Comparison of ENCODE assay signal across 23 cellular contexts in genomic region chr12:105570944-105571343, GRCh38.
"Had no signal": no experiment of that assay in that cellular context is flagged by ENCODE, and none has a peak within 500 bp of the region (broad histone marks: within the 10 kb centered on the region; RNA-seq: fewer than 3 reads in every experiment).

No MANE protein-coding gene starts in this region.

- DNase-seq: activated B cell treated with CpG ODN at 0.5 μM for 24 hours; activated CD4-positive, alpha-beta T cell treated with anti-CD3 and anti-CD28 coated beads, Interleukin-2, amount 50 U/mL, for 1 hour; activated CD8-positive, alpha-beta T cell treated with anti-CD3 and anti-CD28 coated beads for 36 hours; activated T-cell treated with anti-CD3 and anti-CD28 coated beads, Interleukin-2, amount 50 U/mL, for 4 hours; central memory CD4-positive, alpha-beta T cell; esophagus squamous epithelium; kidney glomerular epithelial cell; lower lobe of right lung; mesenchymal stem cell; right lobe of liver; stimulated activated CD4-positive, alpha-beta T cell treated with anti-CD3 and anti-CD28 coated beads, Interleukin-12 subunit alpha, Interleukin-12 subunit beta, amount 100 ng/mL, for 4 hours; stimulated activated CD4-positive, alpha-beta T cell treated with anti-CD3 and anti-CD28 coated beads, Interleukin-4, amount 100 ng/mL, for 1 hour; upper lobe of left lung had no signal

- H3K27me3 ChIP-seq: breast epithelium, right lobe of liver, upper lobe of left lung, vagina had no signal

- H3K27ac ChIP-seq: breast epithelium, epithelial cell of prostate, esophagus squamous epithelium, lower lobe of right lung, right lobe of liver, skin epidermis, upper lobe of left lung, vagina had no signal

- ATAC-seq: activated CD8-positive, alpha-beta T cell treated with anti-CD3 and anti-CD28 coated beads for 36 hours; activated T-cell treated with anti-CD3 and anti-CD28 coated beads, Interleukin-2, amount 50 U/mL, for 4 hours; left lobe of liver; lower lobe of right lung; right lobe of liver had no signal

- H3K9me3 ChIP-seq: breast epithelium, esophagus squamous epithelium, lower lobe of right lung, right lobe of liver, upper lobe of left lung, vagina had no signal

- H3K27ac Mint-ChIP-seq: activated B cell treated with CpG ODN at 0.5 μM for 24 hours; activated CD8-positive, alpha-beta T cell treated with anti-CD3 and anti-CD28 coated beads for 36 hours; activated naive CD4-positive, alpha-beta T cell treated with anti-CD3 and anti-CD28 coated beads, Interleukin-2, amount 50 U/mL, for 24 hours; activated T-helper 2 cell treated with anti-CD3 and anti-CD28 coated beads, Interferon-gamma antibody, Interleukin-2, Interleukin-4, amounts not matched to agents 10 μg/mL and 5 μg/mL and 100 μg/mL, durations not matched to agents 14 hours and 24 hours and 36 hours; natural killer cell treated with Interleukin-12 subunit alpha and Interleukin-12 subunit beta and Interleukin-15 and Interleukin-18, amount 100 ng/mL, for 72 hours; stimulated activated naive CD8-positive, alpha-beta T cell treated with anti-CD3 and anti-CD28 coated beads, Interleukin-15, Interleukin-2, amounts not matched to agents 100 ng/mL and 50 ng/mL, for 24 hours; T-helper 2 cell treated with Interferon-gamma antibody and Interleukin-4, amounts not matched to agents 5 μg/mL and 100 μg/mL, for 36 hours had no signal

- H3K4me1 ChIP-seq: breast epithelium, esophagus squamous epithelium, lower lobe of right lung, right lobe of liver, upper lobe of left lung, vagina had no signal

- H3K36me3 Mint-ChIP-seq: activated naive CD4-positive, alpha-beta T cell treated with anti-CD3 and anti-CD28 coated beads, Interleukin-2, amount 50 U/mL, for 24 hours; natural killer cell treated with Interleukin-12 subunit alpha and Interleukin-12 subunit beta and Interleukin-15 and Interleukin-18, amount 100 ng/mL, for 72 hours had no signal

- H3K4me3 Mint-ChIP-seq: activated B cell treated with CpG ODN at 0.5 μM for 24 hours; activated CD8-positive, alpha-beta T cell treated with anti-CD3 and anti-CD28 coated beads for 36 hours; activated naive CD4-positive, alpha-beta T cell treated with anti-CD3 and anti-CD28 coated beads, Interleukin-2, amount 50 U/mL, for 24 hours; activated T-cell treated with anti-CD3 and anti-CD28 coated beads, Interleukin-2, amount 50 U/mL, for 4 hours; natural killer cell treated with Interleukin-12 subunit alpha and Interleukin-12 subunit beta and Interleukin-15 and Interleukin-18, amount 100 ng/mL, for 72 hours; stimulated activated naive CD8-positive, alpha-beta T cell treated with anti-CD3 and anti-CD28 coated beads, Interleukin-15, Interleukin-2, amounts not matched to agents 100 ng/mL and 50 ng/mL, for 24 hours; T-helper 2 cell treated with Interferon-gamma antibody and Interleukin-4, amounts not matched to agents 5 μg/mL and 100 μg/mL, for 36 hours had no signal

- H3K36me3 ChIP-seq: breast epithelium, esophagus squamous epithelium, lower lobe of right lung, right lobe of liver, upper lobe of left lung, vagina had no signal

- H3K4me1 Mint-ChIP-seq: activated B cell treated with CpG ODN at 0.5 μM for 24 hours; activated naive CD4-positive, alpha-beta T cell treated with anti-CD3 and anti-CD28 coated beads, Interleukin-2, amount 50 U/mL, for 24 hours had no signal

- H3K9me3 Mint-ChIP-seq: activated B cell treated with CpG ODN at 0.5 μM for 24 hours; activated CD8-positive, alpha-beta T cell treated with anti-CD3 and anti-CD28 coated beads for 36 hours; activated naive CD4-positive, alpha-beta T cell treated with anti-CD3 and anti-CD28 coated beads, Interleukin-2, amount 50 U/mL, for 24 hours; activated T-cell treated with anti-CD3 and anti-CD28 coated beads, Interleukin-2, amount 50 U/mL, for 4 hours; activated T-helper 2 cell treated with anti-CD3 and anti-CD28 coated beads, Interferon-gamma antibody, Interleukin-2, Interleukin-4, amounts not matched to agents 10 μg/mL and 5 μg/mL and 100 μg/mL, durations not matched to agents 14 hours and 24 hours and 36 hours; natural killer cell treated with Interleukin-12 subunit alpha and Interleukin-12 subunit beta and Interleukin-15 and Interleukin-18, amount 100 ng/mL, for 72 hours; stimulated activated naive CD8-positive, alpha-beta T cell treated with anti-CD3 and anti-CD28 coated beads, Interleukin-15, Interleukin-2, amounts not matched to agents 100 ng/mL and 50 ng/mL, for 24 hours; T-helper 2 cell treated with Interferon-gamma antibody and Interleukin-4, amounts not matched to agents 5 μg/mL and 100 μg/mL, for 36 hours had no signal

- H3K4me3 ChIP-seq: breast epithelium, esophagus squamous epithelium, lower lobe of right lung, right lobe of liver, skin epidermis, upper lobe of left lung, vagina had no signal
